Comparison of ENCODE assay signal across 1 cellular context in genomic region chr6:32836873-32837272, GRCh38.
TF ChIP-seq lines count a peak whose summit lies in the region.

No MANE protein-coding gene starts in this region.

TF ChIP-seq in endothelial cell of umbilical vein, 7 proteins besides CTCF, POLR2A, EP300 and RAD21:
- TF ChIP-seq GATA2 (IDR thresholded peaks at IDR 0.05; ENCODE audit: insufficient read depth, insufficient read length, low read depth, low read length): no peak
- no peak for TF ChIP-seq FOS (IDR thresholded peaks at IDR 0.05; ENCODE audit: borderline replicate concordance, insufficient read depth, low read length)
- no peak for TF ChIP-seq MAX (IDR thresholded peaks at IDR 0.05; ENCODE audit: insufficient read depth, insufficient read length)
- TF ChIP-seq JUN (IDR thresholded peaks at IDR 0.05; ENCODE audit: borderline replicate concordance, insufficient read depth, insufficient read length, low read depth): no peak
- TF ChIP-seq MYC (IDR thresholded peaks at IDR 0.05; ENCODE audit: low read depth, low read length): no peak
- TF ChIP-seq POLR2AphosphoS5 (IDR thresholded peaks at IDR 0.05; ENCODE audit: insufficient read depth, low read depth, low read length): no peak
- TF ChIP-seq EZH2 (IDR thresholded peaks at IDR 0.05; ENCODE audit: borderline replicate concordance, low read depth, low read length, severe bottlenecking): no peak
